In genomic region chr13:96837809-96838208, GRCh38 we compare ENCODE assay signal across 3 cellular contexts.
"Had no signal": no experiment of that assay in that cellular context is flagged by ENCODE, and none has a peak within 500 bp of the region (broad histone marks: within the 10 kb centered on the region; RNA-seq: fewer than 3 reads in every experiment).

No MANE protein-coding gene starts in this region.

- DNase-seq: GDM1, GF-D8 had no signal

- ATAC-seq: GM12878 had no signal

- H3K4me3 ChIP-seq: GM12878 had no signal
